ENCODE assay signal across 2 cellular contexts in the genomic region with DNA sequence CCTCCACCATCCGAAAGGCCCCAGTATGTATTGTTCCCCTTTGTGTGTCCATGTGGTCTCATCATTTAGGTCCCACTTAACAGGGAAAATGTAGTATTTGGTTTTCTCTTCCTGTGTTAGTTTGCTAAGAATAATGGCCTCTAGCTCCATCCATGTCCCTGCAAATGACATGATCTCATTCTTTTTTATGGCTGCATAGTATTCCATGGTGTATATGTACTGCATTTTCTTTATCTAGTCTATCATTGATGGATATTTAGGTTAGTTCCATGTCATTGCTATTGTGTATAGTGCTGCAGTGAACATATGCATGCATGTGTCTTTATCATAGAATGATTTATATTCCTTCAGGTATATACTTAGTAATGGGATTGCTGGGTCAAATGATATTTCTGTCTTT. TPM values are rescaled to one million over a fixed set of nuclear protein-coding genes. Genes with fewer than 3 reads are reported as not detected.
"Had no signal": no experiment of that assay in that cellular context is flagged by ENCODE, and none has a peak within 500 bp of the region (broad histone marks: within the 10 kb centered on the region; RNA-seq: fewer than 3 reads in every experiment).

No MANE protein-coding gene starts in this region.

RNA-seq across cellular contexts. Expression of a gene that starts 57.2 kb away (rescaled TPM):
- total RNA-seq: G401, GM12878 had no signal
- polyA plus RNA-seq: GM12878 had no signal
